ENCODE assay signal across 12 cellular contexts in the genomic region with DNA sequence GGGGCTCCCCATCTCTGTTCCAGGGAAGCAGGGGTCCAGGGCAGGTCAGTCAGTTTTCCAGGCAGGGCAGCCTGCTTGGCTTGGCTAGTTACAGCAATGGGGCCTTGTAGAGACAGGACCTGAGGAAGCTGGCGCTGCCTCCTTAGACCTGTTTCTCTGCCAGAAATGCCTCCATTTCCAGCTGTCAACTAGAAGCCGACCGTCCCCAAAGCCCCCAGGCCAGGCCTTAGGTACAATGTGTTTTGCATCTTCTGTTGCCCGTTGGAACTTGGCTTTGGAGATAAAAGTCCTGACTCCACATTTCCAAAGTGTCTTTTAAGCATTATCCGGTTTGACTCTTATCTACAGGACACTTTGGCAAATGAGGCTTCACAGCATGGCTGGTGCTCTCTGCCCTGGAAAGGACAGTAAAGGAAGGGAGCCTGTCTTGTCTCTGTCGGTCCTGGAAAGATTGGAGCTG. TPM values are rescaled to one million over a fixed set of nuclear protein-coding genes. Genes with fewer than 3 reads are reported as not detected.
DNase-seq lines count a peak whose midpoint lies in the region; TF ChIP-seq lines count a peak whose summit lies in the region.
"Had no signal": no experiment of that assay in that cellular context is flagged by ENCODE, and none has a peak within 500 bp of the region (broad histone marks: within the 10 kb centered on the region; RNA-seq: fewer than 3 reads in every experiment).

No MANE protein-coding gene starts in this region.

- no peaks in the 10 kb centered on the region for H3K36me3 ChIP-seq in GM23248 (ENCODE audit: low read depth)
- H3K36me3 ChIP-seq in hepatocyte (replicated peaks; ENCODE audit: insufficient read depth, low read depth): no peaks in the 10 kb centered on the region
- H3K36me3 ChIP-seq in skeletal muscle satellite cell (ENCODE audit: insufficient read depth, low read length): no peaks in the 10 kb centered on the region
- H3K36me3 ChIP-seq: BLaER1 had no signal

- H3K27ac ChIP-seq in GM23248 (peak overlapping the region; percentile 98), hepatocyte (peak overlapping the region; percentile 95)
- H3K27ac ChIP-seq: BLaER1 had no signal

- no peaks in the 10 kb centered on the region for H3K79me2 ChIP-seq in GM23248 (ENCODE audit: insufficient read depth)
- no peaks in the 10 kb centered on the region for H3K79me2 ChIP-seq in hepatocyte

- H3K9ac ChIP-seq in GM23248 (peak overlapping the region; percentile 83; the same call in 1 of the 2 replicates), skeletal muscle satellite cell (ENCODE audit: low read depth, low read length) (peak overlapping the region; percentile 81)

- H3F3A ChIP-seq in GM23248 (ENCODE audit: insufficient read depth): peaks cover 19% of the 10 kb centered on the region

- H3K4me1 ChIP-seq in GM23248 (ENCODE audit: insufficient read depth) (peaks cover 42% of the 10 kb centered on the region), hepatocyte (ENCODE audit: insufficient read depth) (peaks cover 52% of the 10 kb centered on the region), skeletal muscle satellite cell (ENCODE audit: control insufficient read depth, insufficient read depth, low read length) (peaks cover 82% of the 10 kb centered on the region)

- H3K4me3 ChIP-seq in GM23248 (no peak overlapping the region), astrocyte of the spinal cord (ENCODE audit: low read depth, low read length) (no peak overlapping the region), hepatocyte (no peak overlapping the region), skeletal muscle satellite cell (ENCODE audit: low read length) (no peak overlapping the region)
- H3K4me3 ChIP-seq: BLaER1 had no signal

- no peaks in the 10 kb centered on the region for H3K9me2 ChIP-seq in GM23248 (ENCODE audit: insufficient read depth)
- no peaks in the 10 kb centered on the region for H3K9me2 ChIP-seq in hepatocyte (replicated peaks; ENCODE audit: insufficient read depth)

- H3K27me3 ChIP-seq in GM23248 (replicated peaks; ENCODE audit: insufficient read depth): no peaks in the 10 kb centered on the region
- no peaks in the 10 kb centered on the region for H3K27me3 ChIP-seq in hepatocyte
- no peaks in the 10 kb centered on the region for H3K27me3 ChIP-seq in skeletal muscle satellite cell (ENCODE audit: control insufficient read depth, insufficient read depth, low read length)
- H3K27me3 ChIP-seq: BLaER1 had no signal

- H4K20me1 ChIP-seq in GM23248 (ENCODE audit: insufficient read depth): no peaks in the 10 kb centered on the region
- no peaks in the 10 kb centered on the region for H4K20me1 ChIP-seq in hepatocyte (ENCODE audit: insufficient read depth, poor library complexity, severe bottlenecking)
- H4K20me1 ChIP-seq: BLaER1 had no signal

- 63 to 71% methylated on average over 6 of the region's 6 CpGs for WGBS in GM23248 (ENCODE audit: low coverage in 1 of 2, low lambda C conversion rate in 2 of 2, missing lambda C conversion rate in 2 of 2), 2 experiments
- WGBS in hepatocyte (ENCODE audit: low lambda C conversion rate, missing lambda C conversion rate): 51% methylated on average over 6 of the region's 6 CpGs

- in situ Hi-C loops in GM23248 (cut with MboI) (no loop called here), astrocyte of the spinal cord (cut with HindIII; ENCODE audit: low sequenced_read_pairs) (no loop called here)

- TF ChIP-seq CTCF in astrocyte of the spinal cord (IDR thresholded peaks at IDR 0.05; ENCODE audit: low read depth, low read length) (no peak), hepatocyte (IDR thresholded peaks at IDR 0.05; ENCODE audit: poor library complexity) (no peak)

- H3K4me2 ChIP-seq in GM23248 (ENCODE audit: unreplicated experiment) (no peak overlapping the region), hepatocyte (no peak overlapping the region), skeletal muscle satellite cell (ENCODE audit: low read length) (no peak overlapping the region)

- no peaks in the 10 kb centered on the region for H3K9me3 ChIP-seq in GM23248 (ENCODE audit: low read depth)
- H3K9me3 ChIP-seq in hepatocyte (ENCODE audit: low read depth): no peaks in the 10 kb centered on the region
- no peaks in the 10 kb centered on the region for H3K9me3 ChIP-seq in skeletal muscle satellite cell (replicated peaks; ENCODE audit: low read length)
- H3K9me3 ChIP-seq: BLaER1 had no signal

- no peak for DNase-seq in GM23248
- peak; percentile 20 for DNase-seq in astrocyte of the spinal cord (ENCODE audit: low read depth, low spot score)
- no peak for DNase-seq in hepatocyte (ENCODE audit: low spot score)
- DNase-seq in foreskin melanocyte: no peak
- no peak for DNase-seq in stimulated activated CD4-positive, alpha-beta T cell treated with anti-CD3 and anti-CD28 coated beads, Interleukin-4, amount 100 ng/mL, for 24 hours
- DNase-seq in NCI-H2196 (lab: John Stamatoyannopoulos, UW; ENCODE audit: unreplicated experiment): no peak
- DNase-seq in NCI-H1417 treated with DMSO at 0.1 percent for 48 hours (lab: John Stamatoyannopoulos, UW): no peak
- DNase-seq: activated T-cell treated with anti-CD3 and anti-CD28 coated beads, Interleukin-2, amount 50 U/mL, for 48 hours; stimulated activated CD8-positive, alpha-beta memory T cell treated with anti-CD3 and anti-CD28 coated beads, Interleukin-4, amount 100 ng/mL, for 48 hours had no signal

- H2AFZ ChIP-seq in GM23248 (0 out of 2 replicates have a peak overlapping the region, but pooled peaks have one; percentile 24), hepatocyte (no peak overlapping the region)

RNA-seq across cellular contexts. Expression of a gene that starts 42.6 kb away (rescaled TPM):
- total RNA-seq in GM23248 (2014; rRNA removed; shearing (Covaris generic)): 0.38 and 0.65 TPM in 2 replicates
- 1.3 TPM in 2 replicates for polyA plus RNA-seq in GM23248 (2016; fragmentation: Nextera tagmentation; extraction: Ambion mirVana)
- 0.28 and 0.77 TPM in 2 replicates for total RNA-seq in hepatocyte
- 1.2 and 1.5 TPM in 2 replicates for polyA plus RNA-seq in hepatocyte
- under 0.01 and 1.5 TPM in 2 replicates for total RNA-seq in skeletal muscle satellite cell (2012; rRNA removed)
- polyA plus RNA-seq: neural cell had no signal
